ENCODE assay signal across 1 cellular context in the genomic region with DNA sequence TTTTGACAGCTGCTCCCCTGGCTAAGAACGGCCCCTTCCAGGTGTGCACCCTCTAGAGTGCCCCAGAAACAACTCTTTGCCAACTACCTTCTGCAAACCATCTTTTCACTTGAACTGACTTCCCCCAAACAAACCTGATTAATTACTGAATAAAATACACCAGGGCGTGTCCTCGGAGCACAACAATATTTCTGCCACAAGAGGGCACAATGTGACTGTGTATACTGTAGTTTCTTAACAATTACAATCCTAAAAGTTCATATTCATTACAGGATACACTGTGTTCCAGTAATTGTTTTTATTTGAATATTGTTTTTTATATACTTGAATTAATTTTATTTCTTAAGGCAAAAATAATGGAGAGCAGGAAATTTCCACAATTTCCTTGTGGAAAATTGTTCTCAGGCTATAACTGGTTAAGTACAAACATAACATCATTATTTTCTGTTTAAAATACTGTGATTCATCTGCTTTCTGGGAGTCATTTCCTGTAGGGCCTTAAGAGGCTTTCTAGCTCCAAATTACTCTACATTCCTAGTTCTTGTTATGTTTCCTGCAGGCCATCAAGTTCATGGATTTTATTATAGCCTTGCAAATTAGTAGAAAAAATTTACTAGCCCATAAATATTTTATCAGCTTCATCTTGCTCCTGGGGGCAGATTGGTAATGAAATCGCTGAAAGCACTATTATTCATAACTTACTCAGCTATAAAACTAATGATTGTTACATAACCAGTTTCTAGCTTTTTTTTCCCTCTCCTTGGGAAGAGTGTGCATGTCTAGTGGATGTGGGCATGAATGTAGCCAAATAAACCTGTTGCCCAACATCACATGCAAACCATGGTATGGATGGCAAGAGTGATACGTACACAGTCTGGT.
TF ChIP-seq lines count a peak whose summit lies in the region.

No MANE protein-coding gene starts in this region.

TF ChIP-seq in HCT116, 20 proteins besides CTCF, POLR2A, EP300 and RAD21 (continued from another document):
- TF ChIP-seq, protein P1, sequence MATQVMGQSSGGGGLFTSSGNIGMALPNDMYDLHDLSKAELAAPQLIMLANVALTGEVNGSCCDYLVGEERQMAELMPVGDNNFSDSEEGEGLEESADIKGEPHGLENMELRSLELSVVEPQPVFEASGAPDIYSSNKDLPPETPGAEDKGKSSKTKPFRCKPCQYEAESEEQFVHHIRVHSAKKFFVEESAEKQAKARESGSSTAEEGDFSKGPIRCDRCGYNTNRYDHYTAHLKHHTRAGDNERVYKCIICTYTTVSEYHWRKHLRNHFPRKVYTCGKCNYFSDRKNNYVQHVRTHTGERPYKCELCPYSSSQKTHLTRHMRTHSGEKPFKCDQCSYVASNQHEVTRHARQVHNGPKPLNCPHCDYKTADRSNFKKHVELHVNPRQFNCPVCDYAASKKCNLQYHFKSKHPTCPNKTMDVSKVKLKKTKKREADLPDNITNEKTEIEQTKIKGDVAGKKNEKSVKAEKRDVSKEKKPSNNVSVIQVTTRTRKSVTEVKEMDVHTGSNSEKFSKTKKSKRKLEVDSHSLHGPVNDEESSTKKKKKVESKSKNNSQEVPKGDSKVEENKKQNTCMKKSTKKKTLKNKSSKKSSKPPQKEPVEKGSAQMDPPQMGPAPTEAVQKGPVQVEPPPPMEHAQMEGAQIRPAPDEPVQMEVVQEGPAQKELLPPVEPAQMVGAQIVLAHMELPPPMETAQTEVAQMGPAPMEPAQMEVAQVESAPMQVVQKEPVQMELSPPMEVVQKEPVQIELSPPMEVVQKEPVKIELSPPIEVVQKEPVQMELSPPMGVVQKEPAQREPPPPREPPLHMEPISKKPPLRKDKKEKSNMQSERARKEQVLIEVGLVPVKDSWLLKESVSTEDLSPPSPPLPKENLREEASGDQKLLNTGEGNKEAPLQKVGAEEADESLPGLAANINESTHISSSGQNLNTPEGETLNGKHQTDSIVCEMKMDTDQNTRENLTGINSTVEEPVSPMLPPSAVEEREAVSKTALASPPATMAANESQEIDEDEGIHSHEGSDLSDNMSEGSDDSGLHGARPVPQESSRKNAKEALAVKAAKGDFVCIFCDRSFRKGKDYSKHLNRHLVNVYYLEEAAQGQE (IDR thresholded peaks at IDR 0.05; ENCODE audit: low read depth) = no peak
